Comparison of ENCODE assay signal across 9 cellular contexts in genomic region chr6:26251354-26252081, GRCh38.
DNase-seq lines count a peak whose midpoint lies in the region; ATAC-seq and TF ChIP-seq lines count a peak whose summit lies in the region.
"Had no signal": no experiment of that assay in that cellular context is flagged by ENCODE, and none has a peak within 500 bp of the region (broad histone marks: within the 10 kb centered on the region; RNA-seq: fewer than 3 reads in every experiment).

No MANE protein-coding gene starts in this region.

- no peaks in the 10 kb centered on the region for H3K9me3 Mint-ChIP-seq in activated CD4-positive, alpha-beta memory T cell treated with anti-CD3 and anti-CD28 coated beads, Interleukin-2, amount 10 ng/mL, durations not matched to agents 7 days and 5 days
- H3K9me3 Mint-ChIP-seq in endodermal cell, result no peaks in the 10 kb centered on the region

- peaks cover 44% of the 10 kb centered on the region for H3K4me1 Mint-ChIP-seq in activated CD4-positive, alpha-beta memory T cell treated with anti-CD3 and anti-CD28 coated beads, Interleukin-2, amount 10 ng/mL, durations not matched to agents 7 days and 5 days
- peaks cover 20% of the 10 kb centered on the region for H3K4me1 Mint-ChIP-seq in endodermal cell

- peak; percentile 42 for ATAC-seq in HG03097 (IDR thresholded peaks at IDR 0.05; ENCODE audit: low FRiP score, unreplicated experiment)

- peak overlapping the region; percentile 86 for H3K4me3 Mint-ChIP-seq in activated CD4-positive, alpha-beta memory T cell treated with anti-CD3 and anti-CD28 coated beads, Interleukin-2, amount 10 ng/mL, durations not matched to agents 7 days and 5 days
- H3K4me3 Mint-ChIP-seq in endodermal cell, result peak overlapping the region; percentile 93

- H3K27ac Mint-ChIP-seq in activated CD4-positive, alpha-beta memory T cell treated with anti-CD3 and anti-CD28 coated beads, Interleukin-2, amount 10 ng/mL, durations not matched to agents 7 days and 5 days, result peak overlapping the region; percentile 93
- peak overlapping the region; percentile 98 for H3K27ac Mint-ChIP-seq in endodermal cell

- 0% methylated on average over 13 to 32 of the region's 32 CpGs for WGBS in endodermal cell (ENCODE audit: insufficient coverage in 1 of 2, insufficient read length in 1 of 2), 2 experiments
- WGBS in mesodermal cell (ENCODE audit: insufficient coverage in 2 of 2), 2 experiments, result 0% methylated on average over 13 to 26 of the region's 32 CpGs
- 0 to 2% (median 1%) methylated on average over 18 to 32 of the region's 32 CpGs for WGBS in stomach, 5 donors

- no peak for TF ChIP-seq EP300 in stomach (IDR thresholded peaks at IDR 0.05)

- H3K27ac ChIP-seq in endodermal cell (ENCODE audit: low read depth, low read length) (peak overlapping the region; percentile 87), mesodermal cell (ENCODE audit: low read depth, low read length, severe bottlenecking) (peak overlapping the region; percentile 87), stomach (peak overlapping the region; percentile 43 to 89 (median 71))
- H3K27ac ChIP-seq: 22Rv1 had no signal

- H3K9me3 ChIP-seq in endodermal cell (ENCODE audit: control insufficient read depth, low read length) (no peaks in the 10 kb centered on the region), mesodermal cell (ENCODE audit: control insufficient read depth, low read length) (no peaks in the 10 kb centered on the region), stomach (peaks cover 0 to 8% (median 3%) of the 10 kb centered on the region in 4 donors)

- CTCF ChIA-PET in activated CD4-positive, alpha-beta memory T cell treated with anti-CD3 and anti-CD28 coated beads, Interleukin-2, amount 10 ng/mL, durations not matched to agents 7 days and 5 days (lab: Charles Lee), result interaction anchor here (0.6 to 3.8 kb wide), 16 partner anchors 10 to 320 kb away, joined by 3 to 48 read pairs (median 6); a partner anchor contains a TSS

- H3K4me1 ChIP-seq in endodermal cell (ENCODE audit: control insufficient read depth, insufficient read depth, low read length) (no peaks in the 10 kb centered on the region), mesodermal cell (ENCODE audit: control insufficient read depth, insufficient read depth, low read length, poor library complexity, severe bottlenecking) (no peaks in the 10 kb centered on the region), stomach (peaks cover 0 to 23% (median 17%) of the 10 kb centered on the region in 4 donors)

- peak; percentile 80 for DNase-seq in NK-92 treated with Interleukin-12 subunit alpha and Interleukin-12 subunit beta, amount 100 ng/mL, for 24 hours (lab: John Stamatoyannopoulos, UW)
- DNase-seq in NK-92 (lab: John Stamatoyannopoulos, UW; ENCODE audit: unreplicated experiment), result no peak
- peak; percentile 83 for DNase-seq in NCI-H510A treated with DMSO at 0.1 percent for 48 hours (lab: John Stamatoyannopoulos, UW)
- peak; percentile 87 for DNase-seq in activated CD4-positive, alpha-beta memory T cell treated with anti-CD3 and anti-CD28 coated beads, Interleukin-2, amount 10 ng/mL, durations not matched to agents 7 days and 5 days
- peak; percentile 94 for DNase-seq in endodermal cell
- peak; percentile 57 for DNase-seq in stomach

- POLR2A ChIA-PET in activated CD4-positive, alpha-beta memory T cell treated with anti-CD3 and anti-CD28 coated beads, Interleukin-2, amount 10 ng/mL, durations not matched to agents 7 days and 5 days (lab: Charles Lee), result interaction anchor here (0.6 to 4.1 kb wide), 35 partner anchors 22 to 1642 kb away, joined by 3 to 51 read pairs (median 7); partner anchors contain the start of gene HMGN4

- peaks cover 19% of the 10 kb centered on the region for H3K36me3 Mint-ChIP-seq in activated CD4-positive, alpha-beta memory T cell treated with anti-CD3 and anti-CD28 coated beads, Interleukin-2, amount 10 ng/mL, durations not matched to agents 7 days and 5 days (ENCODE audit: low read depth)
- no peaks in the 10 kb centered on the region for H3K36me3 Mint-ChIP-seq in endodermal cell (ENCODE audit: low read depth)

- H3K27me3 ChIP-seq in endodermal cell (ENCODE audit: control insufficient read depth, insufficient read depth, low read length, poor library complexity, severe bottlenecking) (no peaks in the 10 kb centered on the region), stomach (peaks cover 10 to 100% (median 36%) of the 10 kb centered on the region in 3 donors)

- intact Hi-C loops in stomach (cut with DNase I; ENCODE audit: low total_unique reads), result no loop called here

- H3K4me3 ChIP-seq in endodermal cell (ENCODE audit: low read length), result peak overlapping the region; percentile 99
- peak overlapping the region; percentile 77 for H3K4me3 ChIP-seq in mesodermal cell (ENCODE audit: extremely low read depth, insufficient read depth, low read length, poor library complexity, severe bottlenecking)
- H3K4me3 ChIP-seq in stomach, result peak overlapping the region; percentile 40 to 54 (median 42)

- peak in 1 of 4 donors; percentile 73 for TF ChIP-seq POLR2A in stomach (IDR thresholded peaks at IDR 0.05)

- no peaks in the 10 kb centered on the region for H3K27me3 Mint-ChIP-seq in activated CD4-positive, alpha-beta memory T cell treated with anti-CD3 and anti-CD28 coated beads, Interleukin-2, amount 10 ng/mL, durations not matched to agents 7 days and 5 days
- peaks cover 6% of the 10 kb centered on the region for H3K27me3 Mint-ChIP-seq in endodermal cell (ENCODE audit: insufficient read depth)

- TF ChIP-seq CTCF in endodermal cell (conservative IDR thresholded peaks at IDR 0.05) (no peak), stomach (IDR thresholded peaks at IDR 0.05) (no peak)

- H3K36me3 ChIP-seq in endodermal cell (ENCODE audit: control insufficient read depth, insufficient read depth, low read length), result no peaks in the 10 kb centered on the region
- H3K36me3 ChIP-seq in mesodermal cell (ENCODE audit: control insufficient read depth, insufficient read depth, low read length), result no peaks in the 10 kb centered on the region
- no peaks in the 10 kb centered on the region for H3K36me3 ChIP-seq in stomach

- peak overlapping the region; percentile 97 for H3K9ac ChIP-seq in endodermal cell (ENCODE audit: extremely low read depth, low read length, poor library complexity, severe bottlenecking)

Comparison
In these comparisons a context has a peak if more than half of its experiments do, and no peak if none do; other contexts are left out.
1. H3K4me3 ChIP-seq: peak in every context shown above with its lines; median percentile 99 in endodermal cell; 77 in mesodermal cell; 42 in stomach.